ENCODE assay signal across 26 cellular contexts in genomic region chr5:175513297-175513696, GRCh38.
"Had no signal": no experiment of that assay in that cellular context is flagged by ENCODE, and none has a peak within 500 bp of the region (broad histone marks: within the 10 kb centered on the region; RNA-seq: fewer than 3 reads in every experiment).

No MANE protein-coding gene starts in this region.

- H3K9me3 ChIP-seq: adrenal gland, esophagus muscularis mucosa, left lung, thyroid gland had no signal

- ATAC-seq: effector memory CD8-positive, alpha-beta T cell; left lung; naive thymus-derived CD8-positive, alpha-beta T cell had no signal

- H3K4me3 ChIP-seq: adrenal gland, dorsolateral prefrontal cortex, esophagus muscularis mucosa, left lung, lung, neural progenitor cell, SK-N-MC, thyroid gland had no signal

- H3K4me1 Mint-ChIP-seq: neural progenitor cell had no signal

- H3K27me3 Mint-ChIP-seq: central memory CD8-positive, alpha-beta T cell; effector memory CD8-positive, alpha-beta T cell; naive thymus-derived CD8-positive, alpha-beta T cell had no signal

- H2AFZ ChIP-seq: neural progenitor cell had no signal

- H3K27ac Mint-ChIP-seq: neural progenitor cell had no signal

- H3K9me3 Mint-ChIP-seq: central memory CD8-positive, alpha-beta T cell; neural progenitor cell had no signal

- H3K4me2 ChIP-seq: neural progenitor cell had no signal

- H3K4me1 ChIP-seq: adrenal gland, esophagus muscularis mucosa, left lung, neural progenitor cell, thyroid gland had no signal

- H3K4me3 Mint-ChIP-seq: central memory CD8-positive, alpha-beta T cell; effector memory CD8-positive, alpha-beta T cell; naive thymus-derived CD8-positive, alpha-beta T cell; neural progenitor cell; T-helper 2 cell treated with Interferon-gamma antibody and Interleukin-4, amounts not matched to agents 5 μg/mL and 100 μg/mL, for 36 hours had no signal

- DNase-seq: activated CD4-positive, alpha-beta T cell treated with anti-CD3 and anti-CD28 coated beads, Interleukin-2, amount 50 U/mL, for 48 hours; activated CD4-positive, CD25-positive, alpha-beta regulatory T cell treated with anti-CD3 and anti-CD28 coated beads, Interleukin-2, amount 50 U/mL, for 72 hours; activated gamma-delta T cell; activated T-cell treated with anti-CD3 and anti-CD28 coated beads, Interleukin-2, amount 50 U/mL, for 48 hours; adrenal gland; dorsolateral prefrontal cortex; effector memory CD8-positive, alpha-beta T cell; glutamatergic neuron; hippocampal formation; kidney glomerular epithelial cell; left lung; naive thymus-derived CD8-positive, alpha-beta T cell; SHP77 treated with DMSO at 0.1 percent for 48 hours; stimulated activated CD4-positive, alpha-beta T cell treated with anti-CD3 and anti-CD28 coated beads, Interleukin-2, amount 100 ng/mL, for 48 hours; stimulated activated CD8-positive, alpha-beta memory T cell treated with anti-CD3 and anti-CD28 coated beads, Interleukin-4, amount 100 ng/mL, for 48 hours; stimulated activated naive CD4-positive, alpha-beta T cell; substantia nigra; SW 1271; thyroid gland had no signal

- H3K27ac ChIP-seq: adrenal gland, esophagus muscularis mucosa, left lung, neural progenitor cell, SK-N-MC, thyroid gland, VCaP had no signal
